ENCODE assay signal across 8 cellular contexts in the genomic region with DNA sequence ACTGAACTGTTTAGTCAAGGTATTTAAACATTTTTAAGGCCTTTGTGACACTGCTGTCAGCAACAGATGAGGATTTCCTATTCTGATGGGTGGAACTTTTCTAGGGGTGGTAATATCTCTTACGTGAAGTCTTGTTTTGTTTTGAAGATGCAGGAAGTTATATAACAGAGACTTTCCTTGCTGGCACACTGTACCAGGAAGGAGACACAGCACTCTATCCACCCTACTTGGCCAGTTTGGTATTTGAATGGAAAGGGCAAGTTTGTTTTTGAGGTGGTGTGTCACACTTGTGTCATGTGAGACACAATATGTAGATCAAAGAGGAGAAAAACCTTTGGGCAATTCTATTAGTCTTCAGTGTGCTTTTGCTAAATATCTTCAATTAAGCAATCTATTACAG. TPM values are rescaled to one million over a fixed set of nuclear protein-coding genes. Genes with fewer than 3 reads are reported as not detected.
A peak's percentile ranks its signal among the peaks of the same experiment; 100 is the strongest.
DNase-seq lines count a peak whose midpoint lies in the region; ATAC-seq and TF ChIP-seq lines count a peak whose summit lies in the region.

No MANE protein-coding gene starts in this region.

- no peak overlapping the region for H3K4me3 ChIP-seq in gastroesophageal sphincter

- H3K9me3 ChIP-seq in gastroesophageal sphincter = no peaks in the 10 kb centered on the region

- 29 to 50% methylated on average over 1 of the region's 1 CpG for WGBS in gastroesophageal sphincter (ENCODE audit: low coverage in 1 of 2), 2 donors

- in situ Hi-C loops in G401 (cut with HindIII; ENCODE audit: low sequenced_read_pairs) = no loop called here

- no peak for TF ChIP-seq CTCF in gastroesophageal sphincter (IDR thresholded peaks at IDR 0.05)

- peak; percentile 26 for ATAC-seq in GM21360 (IDR thresholded peaks at IDR 0.05; ENCODE audit: unreplicated experiment)
- no peak for ATAC-seq in gastroesophageal sphincter

- H3K27ac ChIP-seq in gastroesophageal sphincter = peak overlapping the region in 1 of 4 donors; percentile 10

- H3K27me3 ChIP-seq in gastroesophageal sphincter = no peaks in the 10 kb centered on the region

- H3K4me1 ChIP-seq in gastroesophageal sphincter = no peaks in the 10 kb centered on the region

- peak; percentile 18 for DNase-seq in AG20443 (ENCODE audit: low spot score)
- peak; percentile 39 for DNase-seq in T follicular helper cell (ENCODE audit: low read depth)
- DNase-seq in glomerular endothelial cell (ENCODE audit: extremely low read depth, low read depth, low spot score) = peak; percentile 48
- DNase-seq in amygdala (lab: John Stamatoyannopoulos, UW) = no peak
- no peak for DNase-seq in SW 1271 (lab: John Stamatoyannopoulos, UW)
- DNase-seq in G401 (ENCODE audit: low spot score) = no peak

- TF ChIP-seq EP300 in gastroesophageal sphincter (IDR thresholded peaks at IDR 0.05) = no peak

- no peak for TF ChIP-seq POLR2A in gastroesophageal sphincter (IDR thresholded peaks at IDR 0.05)

- H3K36me3 ChIP-seq in gastroesophageal sphincter = peaks cover 0 to 6% of the 10 kb centered on the region in 2 donors

RNA-seq across cellular contexts. Expression of a gene that starts 51.6 kb away (rescaled TPM):
- total RNA-seq in glomerular endothelial cell (58.7 and 68.2 TPM in 2 replicates), gastroesophageal sphincter (10 to 100 TPM; 40.5 to 48.9 (median 47.1) TPM)
- total RNA-seq in G401 (2014; rRNA removed; shearing (Covaris generic)) = 90.5 and 101 TPM in 2 replicates

RNA-seq across cellular contexts. Expression of a gene that starts 56.0 kb away (rescaled TPM):
- total RNA-seq in glomerular endothelial cell (36.9 and 53.4 TPM in 2 replicates), gastroesophageal sphincter (10 to 100 TPM; 17.0 to 36.9 (median 21.6) TPM)
- 9.1 and 13.7 TPM in 2 replicates for total RNA-seq in G401 (2014; rRNA removed; shearing (Covaris generic))

Comparison
In these comparisons a context has a peak if more than half of its experiments do, and no peak if none do; other contexts are left out.
1. DNase-seq: peak in AG20443 (single experiment), T follicular helper cell (single experiment) and glomerular endothelial cell (single experiment); none in amygdala (0 of 56), SW 1271 (0 of 2) and G401 (single experiment).